Comparison of ENCODE assay signal across 27 cellular contexts in the genomic region with DNA sequence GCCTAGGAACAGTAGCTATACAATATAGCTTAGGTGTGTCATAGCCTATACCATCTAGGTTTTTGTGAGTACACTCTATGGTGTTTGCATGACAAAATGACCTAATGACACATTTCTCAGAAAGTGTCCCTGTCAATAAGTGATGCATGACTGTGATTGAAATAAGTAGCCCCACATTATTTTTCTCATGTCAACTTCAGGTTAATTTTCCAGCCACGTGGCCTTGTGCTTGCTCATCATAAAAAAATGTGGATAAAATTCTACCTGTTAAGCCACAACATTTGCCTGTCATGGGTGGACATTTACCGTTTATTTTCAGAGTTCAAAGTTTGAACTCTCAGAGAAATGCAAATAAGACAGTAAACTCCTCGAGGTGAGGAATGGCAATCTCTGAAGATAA.
"Had no signal": no experiment of that assay in that cellular context is flagged by ENCODE, and none has a peak within 500 bp of the region (broad histone marks: within the 10 kb centered on the region; RNA-seq: fewer than 3 reads in every experiment).

No MANE protein-coding gene starts in this region.

- H3K36me3 ChIP-seq: adrenal gland, breast epithelium, Peyer's patch, SJSA1 had no signal

- ATAC-seq: activated CD8-positive, alpha-beta T cell treated with anti-CD3 and anti-CD28 coated beads for 36 hours; activated T-cell treated with anti-CD3 and anti-CD28 coated beads, Interleukin-2, amount 50 U/mL, for 72 hours; activated T-helper 17 cell treated with anti-CD3 and anti-CD28 coated beads, Interleukin-2, amount 50 U/mL, for 72 hours; body of pancreas had no signal

- H3K4me2 ChIP-seq: SK-N-SH had no signal

- H3K9ac ChIP-seq: SK-N-SH had no signal

- H3K27me3 ChIP-seq: adrenal gland, body of pancreas, breast epithelium, Peyer's patch, SJSA1 had no signal

- H3K4me3 ChIP-seq: adrenal gland, body of pancreas, breast epithelium, Peyer's patch, SJSA1 had no signal

- H3K4me1 ChIP-seq: body of pancreas, breast epithelium had no signal

- FAIRE-seq: astrocyte had no signal

- H3K9me3 ChIP-seq: adrenal gland, body of pancreas, breast epithelium, Peyer's patch, SJSA1, SK-N-SH had no signal

- H3K27ac ChIP-seq: adrenal gland, body of pancreas, breast epithelium, Peyer's patch, SJSA1 had no signal

- DNase-seq: activated CD4-positive, alpha-beta T cell treated with anti-CD3 and anti-CD28 coated beads, Interleukin-2, amount 10 ng/mL, durations not matched to agents 24 days and 14 days; activated CD4-positive, alpha-beta T cell treated with anti-CD3 and anti-CD28 coated beads, Interleukin-2, amount 50 U/mL, for 4 hours; activated CD8-positive, alpha-beta T cell treated with anti-CD3 and anti-CD28 coated beads for 36 hours; activated effector memory CD4-positive, alpha-beta T cell treated with anti-CD3 and anti-CD28 coated beads, Interleukin-2, amount 50 U/mL, for 16 hours; activated naive CD4-positive, alpha-beta T cell; activated naive CD4-positive, alpha-beta T cell treated with anti-CD3 and anti-CD28 coated beads, Interleukin-2, amount 50 U/mL, for 16 hours; activated naive CD8-positive, alpha-beta T cell treated with anti-CD3 and anti-CD28 coated beads, Interleukin-2, amount 10 ng/mL, durations not matched to agents 7 days and 5 days; activated T-cell treated with anti-CD3 and anti-CD28 coated beads, Interleukin-2, amount 50 U/mL, for 1 hour; activated T-cell treated with anti-CD3 and anti-CD28 coated beads, Interleukin-2, amount 50 U/mL, for 72 hours; adrenal gland; body of pancreas; NCI-H1092 treated with DMSO at 0.1 percent for 48 hours; NCI-H1417; NCI-H187 treated with DMSO at 0.1 percent for 48 hours; NCI-H2081; NCI-H2171 treated with DMSO at 0.1 percent for 48 hours; NCI-H2227 treated with DMSO at 0.1 percent for 48 hours; NCI-H446; NCI-H510A treated with DMSO at 0.1 percent for 48 hours; Peyer's patch; RPMI8226; SHP77 treated with DMSO at 0.1 percent for 48 hours; SK-N-SH had no signal
